ENCODE assay signal across 22 cellular contexts in genomic region chr6:136108591-136108990, GRCh38.
DNase-seq lines count a peak whose midpoint lies in the region; ATAC-seq and TF ChIP-seq lines count a peak whose summit lies in the region.
"Had no signal": no experiment of that assay in that cellular context is flagged by ENCODE, and none has a peak within 500 bp of the region (broad histone marks: within the 10 kb centered on the region; RNA-seq: fewer than 3 reads in every experiment).

No MANE protein-coding gene starts in this region.

- H3K4me1 Mint-ChIP-seq in neural crest cell = peaks cover 46% of the 10 kb centered on the region
- H3K4me1 Mint-ChIP-seq: IgD-negative memory B cell had no signal

- 73% methylated on average over 9 of the region's 9 CpGs for WGBS in esophagus muscularis mucosa

- H3K27me3 ChIP-seq in right atrium auricular region (no peaks in the 10 kb centered on the region), esophagus muscularis mucosa (no peaks in the 10 kb centered on the region)
- H3K27me3 ChIP-seq: BE2C, MG63 had no signal

- H3K4me3 Mint-ChIP-seq in neural crest cell = peak overlapping the region; percentile 20
- H3K4me3 Mint-ChIP-seq: CD4-positive, CD25-positive, alpha-beta regulatory T cell; IgD-negative memory B cell had no signal

- H3K4me1 ChIP-seq in right atrium auricular region = peaks cover 0 to 35% of the 10 kb centered on the region in 2 donors
- peaks cover 23 to 59% (median 41%) of the 10 kb centered on the region in 4 donors for H3K4me1 ChIP-seq in esophagus muscularis mucosa
- H3K4me1 ChIP-seq: Caco-2 had no signal

- H3K27ac ChIP-seq in right atrium auricular region (peak overlapping the region; percentile 0 to 19), esophagus muscularis mucosa (replicated peaks in 1 of 4) (peak overlapping the region; percentile 7 to 64 (median 52))
- H3K27ac ChIP-seq: GM23248 had no signal

- no peak overlapping the region for H3K4me3 ChIP-seq in right atrium auricular region
- no peak overlapping the region for H3K4me3 ChIP-seq in esophagus muscularis mucosa
- H3K4me3 ChIP-seq: GM23248, MG63 had no signal

- TF ChIP-seq EP300 in esophagus muscularis mucosa (IDR thresholded peaks at IDR 0.05) = no peak

- TF ChIP-seq CTCF in right atrium auricular region (IDR thresholded peaks at IDR 0.05) (no peak), esophagus muscularis mucosa (IDR thresholded peaks at IDR 0.05) (no peak), neural crest cell (conservative IDR thresholded peaks at IDR 0.05) (no peak)

- TF ChIP-seq POLR2A in esophagus muscularis mucosa (IDR thresholded peaks at IDR 0.05; ENCODE audit: low read depth) = no peak

- peaks cover 20% of the 10 kb centered on the region for H3K27me3 Mint-ChIP-seq in neural crest cell (ENCODE audit: low read depth)
- H3K27me3 Mint-ChIP-seq: CD4-positive, CD25-positive, alpha-beta regulatory T cell had no signal

- ATAC-seq in Right ventricle myocardium inferior (no peak), HG03196 (IDR thresholded peaks at IDR 0.05; ENCODE audit: unreplicated experiment) (no peak)

- no peaks in the 10 kb centered on the region for H3K36me3 Mint-ChIP-seq in neural crest cell (ENCODE audit: low read depth)
- H3K36me3 Mint-ChIP-seq: CD4-positive, CD25-positive, alpha-beta regulatory T cell had no signal

- no peaks in the 10 kb centered on the region for H3K36me3 ChIP-seq in right atrium auricular region
- no peaks in the 10 kb centered on the region for H3K36me3 ChIP-seq in esophagus muscularis mucosa
- H3K36me3 ChIP-seq: BE2C, MG63 had no signal

- intact Hi-C loops in Right ventricle myocardium inferior (cut with DNase I) = no loop called here
- intact Hi-C loops in esophagus muscularis mucosa (cut with DNase I) = loop anchor here (10.0 kb wide), 1 partner anchor 64 kb away; no protein-coding TSS in a partner anchor

- no peaks in the 10 kb centered on the region for H3K9me3 Mint-ChIP-seq in neural crest cell
- H3K9me3 Mint-ChIP-seq: IgD-negative memory B cell had no signal

- H3K27ac Mint-ChIP-seq in neural crest cell (ENCODE audit: unreplicated experiment) = peak overlapping the region; percentile 22
- H3K27ac Mint-ChIP-seq: CD4-positive, CD25-positive, alpha-beta regulatory T cell; IgD-negative memory B cell had no signal

- H3K9me3 ChIP-seq in right atrium auricular region = no peaks in the 10 kb centered on the region
- no peaks in the 10 kb centered on the region for H3K9me3 ChIP-seq in esophagus muscularis mucosa
- H3K9me3 ChIP-seq: BE2C, Caco-2, MG63 had no signal

- DNase-seq in right atrium auricular region (ENCODE audit: low spot score) (no peak), Right ventricle myocardium inferior (ENCODE audit: missing footprints) (no peak), esophagus muscularis mucosa (ENCODE audit: extremely low spot score) (no peak), neural crest cell (ENCODE audit: low read depth, low spot score) (no peak), ecto neural progenitor cell (ENCODE audit: low spot score) (no peak), epidermal melanocyte (ENCODE audit: insufficient read length, low spot score) (no peak)
- no peak for DNase-seq in stimulated activated naive CD4-positive, alpha-beta T cell (lab: John Stamatoyannopoulos, UW)
- DNase-seq: BE2C; Caco-2; CD4-positive, CD25-positive, alpha-beta regulatory T cell; GDM1; GM23248; HCEC 1CT; Karpas-422; MG63; NCI-H1092 treated with DMSO at 0.1 percent for 48 hours; NCI-H2081; NCI-H510A; NCI-H748 treated with DMSO at 0.1 percent for 48 hours; SHP77 treated with DMSO at 0.1 percent for 48 hours had no signal
